15 cellular contexts compared by ENCODE assay signal in genomic region chr1:2225029-2225428, GRCh38. TPM values are rescaled to one million over a fixed set of nuclear protein-coding genes. Genes with fewer than 3 reads are reported as not detected.
A peak's percentile ranks its signal among the peaks of the same experiment; 100 is the strongest.
DNase-seq lines count a peak whose midpoint lies in the region; ATAC-seq and TF ChIP-seq lines count a peak whose summit lies in the region.
"Had no signal": no experiment of that assay in that cellular context is flagged by ENCODE, and none has a peak within 500 bp of the region (broad histone marks: within the 10 kb centered on the region; RNA-seq: fewer than 3 reads in every experiment).

No MANE protein-coding gene starts in this region.

- H3K27me3 ChIP-seq in Panc1 (ENCODE audit: control insufficient read depth, insufficient read depth, low read length) (no peaks in the 10 kb centered on the region), endodermal cell (ENCODE audit: control insufficient read depth, insufficient read depth, low read length, poor library complexity, severe bottlenecking) (no peaks in the 10 kb centered on the region)
- H3K27me3 ChIP-seq: MG63, SJSA1 had no signal

- H3K9me3 ChIP-seq in Panc1 (ENCODE audit: control insufficient read depth, insufficient read depth, low read depth, low read length) (no peaks in the 10 kb centered on the region), endodermal cell (ENCODE audit: control insufficient read depth, low read length) (no peaks in the 10 kb centered on the region)
- H3K9me3 ChIP-seq: HAP-1, MG63 had no signal

- H3K36me3 Mint-ChIP-seq in activated naive CD4-positive, alpha-beta T cell treated with anti-CD3 and anti-CD28 coated beads, Interleukin-2, amount 10 ng/mL, durations not matched to agents 7 days and 5 days: peaks cover 10% of the 10 kb centered on the region
- H3K36me3 Mint-ChIP-seq in endodermal cell (ENCODE audit: low read depth): no peaks in the 10 kb centered on the region
- H3K36me3 Mint-ChIP-seq in progenitor cell of endocrine pancreas (ENCODE audit: insufficient read depth): no peaks in the 10 kb centered on the region

- TF ChIP-seq CTCF in Panc1 (IDR thresholded peaks at IDR 0.05) (no peak), endodermal cell (conservative IDR thresholded peaks at IDR 0.05) (no peak), progenitor cell of endocrine pancreas (IDR thresholded peaks at IDR 0.05; ENCODE audit: unreplicated experiment) (no peak)

- intact Hi-C loops in Panc1 (cut with micrococcal nuclease; ENCODE audit: unreplicated experiment): no loop called here

- no peaks in the 10 kb centered on the region for H3K9me3 Mint-ChIP-seq in activated naive CD4-positive, alpha-beta T cell treated with anti-CD3 and anti-CD28 coated beads, Interleukin-2, amount 10 ng/mL, durations not matched to agents 7 days and 5 days
- H3K9me3 Mint-ChIP-seq in endodermal cell (no peaks in the 10 kb centered on the region), progenitor cell of endocrine pancreas (ENCODE audit: low read depth) (no peaks in the 10 kb centered on the region)

- no peak overlapping the region for H3K27ac ChIP-seq in Panc1 (ENCODE audit: low read length)
- H3K27ac ChIP-seq in endodermal cell (ENCODE audit: low read depth, low read length): no peak overlapping the region
- H3K27ac ChIP-seq: SJSA1 had no signal

- DNase-seq in activated naive CD4-positive, alpha-beta T cell treated with anti-CD3 and anti-CD28 coated beads, Interleukin-2, amount 10 ng/mL, durations not matched to agents 7 days and 5 days: no peak
- DNase-seq in activated naive CD4-positive, alpha-beta T cell treated with Interleukin-2 at 50 U/mL for 16 hours: no peak
- DNase-seq in Panc1 (ENCODE audit: low read depth, low spot score) (no peak), endodermal cell (peak; percentile 44), progenitor cell of endocrine pancreas (ENCODE audit: low spot score, unreplicated experiment) (no peak), NCI-H226 (no peak), COLO829 (ENCODE audit: low spot score) (no peak)
- DNase-seq: CD8-positive, alpha-beta memory T cell; MG63; NCI-H1105; NCI-H187; NCI-H510A had no signal

- H3K4me1 ChIP-seq in Panc1 (ENCODE audit: control insufficient read depth, insufficient read depth, low read length) (peaks cover 6% of the 10 kb centered on the region), endodermal cell (ENCODE audit: control insufficient read depth, insufficient read depth, low read length) (no peaks in the 10 kb centered on the region)

- no peak overlapping the region for H3K9ac ChIP-seq in endodermal cell (ENCODE audit: extremely low read depth, low read length, poor library complexity, severe bottlenecking)

- TSS peak; percentile 91 for BruUV-seq in Panc1 (replicated peaks; lab: Mats Ljungman, UMichigan)

- in situ Hi-C loops in Panc1 (cut with HindIII; ENCODE audit: low pct_unique_long_range_greater_than_20kb, low sequenced_read_pairs): no loop called here

- POLR2A ChIA-PET in Panc1 (lab: Charles Lee): no interaction called here

- CTCF ChIA-PET in activated naive CD4-positive, alpha-beta T cell treated with anti-CD3 and anti-CD28 coated beads, Interleukin-2, amount 10 ng/mL, durations not matched to agents 7 days and 5 days (lab: Charles Lee): interaction anchor here (1.6 kb wide), 1 partner anchor 13 kb away, joined by 6 read pairs; no protein-coding TSS in a partner anchor
- CTCF ChIA-PET in Panc1 (lab: Charles Lee): interaction anchor here (0.7 to 1.1 kb wide), 2 partner anchors 30 to 157 kb away, joined by 3 read pairs; partner anchors contain the start of gene FAAP20

- ATAC-seq in Panc1 (no peak), GM18511 (IDR thresholded peaks at IDR 0.05; ENCODE audit: unreplicated experiment) (no peak)

- H3K4me3 ChIP-seq in Panc1 (ENCODE audit: low read depth in 2 of 2, low read length in 2 of 2): no peak overlapping the region
- no peak overlapping the region for H3K4me3 ChIP-seq in endodermal cell (ENCODE audit: low read length)
- H3K4me3 ChIP-seq: HAP-1, MG63, SJSA1 had no signal

- H3K27ac Mint-ChIP-seq in activated naive CD4-positive, alpha-beta T cell treated with anti-CD3 and anti-CD28 coated beads, Interleukin-2, amount 10 ng/mL, durations not matched to agents 7 days and 5 days: peak overlapping the region; percentile 49
- no peak overlapping the region for H3K27ac Mint-ChIP-seq in endodermal cell
- H3K27ac Mint-ChIP-seq in progenitor cell of endocrine pancreas: no peak overlapping the region

- peaks cover 2% of the 10 kb centered on the region for H3K4me1 Mint-ChIP-seq in activated naive CD4-positive, alpha-beta T cell treated with anti-CD3 and anti-CD28 coated beads, Interleukin-2, amount 10 ng/mL, durations not matched to agents 7 days and 5 days
- H3K4me1 Mint-ChIP-seq in endodermal cell (peaks cover 6% of the 10 kb centered on the region), progenitor cell of endocrine pancreas (ENCODE audit: low read depth) (peaks cover 5% of the 10 kb centered on the region)

- H3K36me3 ChIP-seq in Panc1 (ENCODE audit: control insufficient read depth, insufficient read depth, low read length) (peaks cover 2% of the 10 kb centered on the region; the same call in 1 of the 2 replicates), endodermal cell (ENCODE audit: control insufficient read depth, insufficient read depth, low read length) (no peaks in the 10 kb centered on the region)
- H3K36me3 ChIP-seq: HAP-1 had no signal

- H3K27me3 Mint-ChIP-seq in activated naive CD4-positive, alpha-beta T cell treated with anti-CD3 and anti-CD28 coated beads, Interleukin-2, amount 10 ng/mL, durations not matched to agents 7 days and 5 days: peaks cover 58% of the 10 kb centered on the region
- H3K27me3 Mint-ChIP-seq in endodermal cell (ENCODE audit: insufficient read depth) (peaks cover 2% of the 10 kb centered on the region), progenitor cell of endocrine pancreas (no peaks in the 10 kb centered on the region)

- WGBS in endodermal cell (ENCODE audit: insufficient coverage in 1 of 2, insufficient read length in 1 of 2), 2 experiments: 88 to 95% methylated on average over 4 of the region's 4 CpGs

- H3K4me3 Mint-ChIP-seq in activated naive CD4-positive, alpha-beta T cell treated with anti-CD3 and anti-CD28 coated beads, Interleukin-2, amount 10 ng/mL, durations not matched to agents 7 days and 5 days: no peak overlapping the region
- no peak overlapping the region for H3K4me3 Mint-ChIP-seq in endodermal cell
- peak overlapping the region; percentile 50 for H3K4me3 Mint-ChIP-seq in progenitor cell of endocrine pancreas (ENCODE audit: low read depth)

RNA-seq across cellular contexts. Expression of gene SKI, which starts 3.1 kb away (rescaled TPM):
- 63.2 TPM for total RNA-seq in Panc1 (2021; ENCODE audit: unreplicated experiment)
- polyA plus RNA-seq in Panc1 (2012; ENCODE audit: insufficient read length): 35.0 TPM
- total RNA-seq in endodermal cell: 10 to 100 TPM; 65.4 to 79.2 TPM
- 39.9 TPM for polyA plus RNA-seq in endodermal cell (2013, experiment 1 of 2)
- 37.7 TPM for polyA plus RNA-seq in endodermal cell (2013, experiment 2 of 2)
- total RNA-seq in progenitor cell of endocrine pancreas: 56.2 and 59.4 TPM in 2 replicates

RNA-seq across cellular contexts. Expression of gene FAAP20, which starts 30.5 kb away (rescaled TPM):
- total RNA-seq in Panc1 (2021; ENCODE audit: unreplicated experiment): 177 TPM
- polyA plus RNA-seq in Panc1 (2012; ENCODE audit: insufficient read length): 197 TPM
- total RNA-seq in endodermal cell: 100 to 1,000 TPM; 126 to 154 TPM
- 91.8 TPM for polyA plus RNA-seq in endodermal cell (2013, experiment 1 of 2)
- polyA plus RNA-seq in endodermal cell (2013, experiment 2 of 2): 88.9 TPM
- total RNA-seq in progenitor cell of endocrine pancreas: 74.3 and 77.9 TPM in 2 replicates
